In genomic region chr1:51919684-51920083, GRCh38 we compare ENCODE assay signal across 1 cellular context.
TF ChIP-seq lines count a peak whose summit lies in the region.

No MANE protein-coding gene starts in this region.

TF ChIP-seq in K562, 482 proteins besides CTCF, POLR2A, EP300 and RAD21 (continued from another document):
- TF ChIP-seq CHD7 (IDR thresholded peaks at IDR 0.05; ENCODE audit: low read depth, low read length) (no peak), MAZ (CRISPR knock-in tag; conservative IDR thresholded peaks at IDR 0.05 in 1 of 2, IDR thresholded peaks at IDR 0.05 in 1 of 2) (no peak), PTBP1 (IDR thresholded peaks at IDR 0.05; ENCODE audit: low read depth, low read length) (no peak), KAT7 (CRISPR knock-in tag; IDR thresholded peaks at IDR 0.05; ENCODE audit: borderline replicate concordance) (no peak), EHMT2 (IDR thresholded peaks at IDR 0.05) (no peak), NCOA2 (IDR thresholded peaks at IDR 0.05; ENCODE audit: partially characterized antibody in 2 of 2) (no peak), PHF21A (IDR thresholded peaks at IDR 0.05; ENCODE audit: borderline replicate concordance, low read depth) (no peak)
TF ChIP-seq in K562: peak in this region for 0.
